Comparison of ENCODE assay signal across 2 cellular contexts in genomic region chr11:106379712-106380111, GRCh38.
TF ChIP-seq lines count a peak whose summit lies in the region.

No MANE protein-coding gene starts in this region.

TF ChIP-seq in IMR-90, 13 proteins besides CTCF, POLR2A, EP300 and RAD21:
- TF ChIP-seq BHLHE40 (IDR thresholded peaks at IDR 0.05; ENCODE audit: low read depth, low read length) (no peak), MXI1 (IDR thresholded peaks at IDR 0.05; ENCODE audit: borderline replicate concordance, low read depth, low read length) (no peak), MAZ (IDR thresholded peaks at IDR 0.05; ENCODE audit: borderline replicate concordance, low read depth, low read length) (no peak), CEBPB (IDR thresholded peaks at IDR 0.05; ENCODE audit: low read depth, low read length) (no peak), CHD1 (IDR thresholded peaks at IDR 0.05; ENCODE audit: low read depth, low read length) (no peak)
TF ChIP-seq in IMR-90: peak in this region for 0.

TF ChIP-seq in GM12878, 131 proteins besides CTCF, POLR2A, EP300 and RAD21:
- TF ChIP-seq SMC3 (IDR thresholded peaks at IDR 0.05; ENCODE audit: borderline replicate concordance, low read length), result no peak
- TF ChIP-seq SREBF2 (IDR thresholded peaks at IDR 0.05; ENCODE audit: low read length), result no peak
- no peak for TF ChIP-seq HDGF (IDR thresholded peaks at IDR 0.05)
- TF ChIP-seq E2F4 (IDR thresholded peaks at IDR 0.05; ENCODE audit: low read depth, low read length), result no peak
- TF ChIP-seq NR2F1 (conservative IDR thresholded peaks at IDR 0.05), result no peak
- TF ChIP-seq PRDM15 (CRISPR knock-in tag; IDR thresholded peaks at IDR 0.05), result no peak
- no peak for TF ChIP-seq IRF4 (IDR thresholded peaks at IDR 0.05; ENCODE audit: low read depth, low read length)
- TF ChIP-seq CEBPZ (IDR thresholded peaks at IDR 0.05; ENCODE audit: low read depth, low read length), result no peak
- no peak for TF ChIP-seq WRNIP1 (IDR thresholded peaks at IDR 0.05; ENCODE audit: borderline replicate concordance, low read depth, low read length)
